22 cellular contexts compared by ENCODE assay signal in genomic region chr22:29833392-29833949, GRCh38.
"Had no signal": no experiment of that assay in that cellular context is flagged by ENCODE, and none has a peak within 500 bp of the region (broad histone marks: within the 10 kb centered on the region; RNA-seq: fewer than 3 reads in every experiment).

No MANE protein-coding gene starts in this region.

- H3K9me3 Mint-ChIP-seq: activated naive CD8-positive, alpha-beta T cell treated with anti-CD3 and anti-CD28 coated beads, Interleukin-2, amount 10 ng/mL, durations not matched to agents 7 days and 5 days; naive thymus-derived CD4-positive, alpha-beta T cell; neural crest cell; type B pancreatic cell had no signal

- H3K27ac ChIP-seq: body of pancreas, esophagus muscularis mucosa, skin epidermis, thoracic aorta, vagina had no signal

- DNase-seq: activated naive CD4-positive, alpha-beta T cell treated with Interleukin-2 at 50 U/mL for 16 hours; activated naive CD8-positive, alpha-beta T cell treated with anti-CD3 and anti-CD28 coated beads, Interleukin-2, amount 10 ng/mL, durations not matched to agents 7 days and 5 days; activated T-cell treated with anti-CD3 and anti-CD28 coated beads, Interleukin-2, amount 50 U/mL, for 1 hour; body of pancreas; caudate nucleus; effector memory CD4-positive, alpha-beta T cell; gastrocnemius medialis; head of caudate nucleus; naive thymus-derived CD4-positive, alpha-beta T cell; occipital lobe; stimulated activated CD4-positive, alpha-beta T cell treated with anti-CD3 and anti-CD28 coated beads, Interleukin-2, amount 100 ng/mL, for 24 hours; stimulated activated naive CD4-positive, alpha-beta T cell; T-helper 1 cell had no signal

- H3K4me3 ChIP-seq: body of pancreas, esophagus muscularis mucosa, gastrocnemius medialis, skin epidermis, thoracic aorta, vagina had no signal

- ATAC-seq: body of pancreas; gastrocnemius medialis; left lobe of liver; naive thymus-derived CD4-positive, alpha-beta T cell had no signal

- H3K27me3 ChIP-seq: body of pancreas, esophagus muscularis mucosa, gastrocnemius medialis, vagina had no signal

- H3K4me3 Mint-ChIP-seq: type B pancreatic cell had no signal

- H3K9me3 ChIP-seq: body of pancreas, esophagus muscularis mucosa, gastrocnemius medialis, thoracic aorta, vagina had no signal

- FAIRE-seq: endothelial cell of umbilical vein, keratinocyte had no signal

- H3K36me3 Mint-ChIP-seq: type B pancreatic cell had no signal

- H3K27ac Mint-ChIP-seq: activated naive CD8-positive, alpha-beta T cell treated with anti-CD3 and anti-CD28 coated beads, Interleukin-2, amount 10 ng/mL, durations not matched to agents 7 days and 5 days; type B pancreatic cell had no signal

- H3K27me3 Mint-ChIP-seq: activated naive CD8-positive, alpha-beta T cell treated with anti-CD3 and anti-CD28 coated beads, Interleukin-2, amount 10 ng/mL, durations not matched to agents 7 days and 5 days; naive thymus-derived CD4-positive, alpha-beta T cell; type B pancreatic cell had no signal
